In the genomic region with DNA sequence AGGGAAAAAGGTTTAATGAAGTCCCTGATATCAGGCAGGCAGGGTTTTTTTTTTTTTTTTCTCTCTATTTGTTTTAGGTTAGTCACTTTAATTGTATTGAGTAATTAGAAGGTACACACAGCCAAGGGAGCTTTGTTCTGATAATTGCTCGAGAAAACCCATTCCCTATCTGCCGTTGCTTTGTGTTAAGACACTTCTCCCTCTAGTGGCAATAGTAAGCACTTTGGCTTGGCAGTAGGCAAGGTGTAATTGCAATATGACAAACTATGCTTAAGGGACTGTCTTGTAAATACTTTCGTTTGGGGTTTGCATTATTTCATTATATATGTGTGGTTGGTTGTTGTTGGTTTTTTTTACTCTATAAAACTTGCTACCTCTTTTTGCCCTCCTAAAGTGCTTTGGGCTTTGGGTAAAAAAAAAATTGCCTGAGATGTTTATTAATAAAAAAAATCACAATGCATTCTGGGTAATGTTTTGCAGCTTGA, we compare ENCODE assay signal across 8 cellular contexts.
DNase-seq lines count a peak whose midpoint lies in the region; ATAC-seq, FAIRE-seq and TF ChIP-seq lines count a peak whose summit lies in the region.

No MANE protein-coding gene starts in this region.

- in situ Hi-C loops in GM13977 (cut with MboI; ENCODE audit: low pct_unique_long_range_greater_than_20kb, low sequenced_read_pairs, unreplicated experiment), result no loop called here

- H3K27ac ChIP-seq in H1 (ENCODE audit: low read depth, low read length), result no peak overlapping the region

- no peaks in the 10 kb centered on the region for H3K27me3 ChIP-seq in BE2C
- no peaks in the 10 kb centered on the region for H3K27me3 ChIP-seq in H1 (replicated peaks in 1 of 4; ENCODE audit: control insufficient read depth in 3 of 4, extremely low read depth in 1 of 4, insufficient read depth in 3 of 4, low read length in 3 of 4)

- H3K56ac ChIP-seq in H1 (replicated peaks; ENCODE audit: insufficient read length, low read depth, low read length), result no peak overlapping the region

- no peak overlapping the region for H3K23ac ChIP-seq in H1 (ENCODE audit: insufficient read length)

- no peaks in the 10 kb centered on the region for H3K79me1 ChIP-seq in H1 (ENCODE audit: low read depth, low read length)

- CTCF ChIA-PET in H1 (lab: Charles Lee; ENCODE audit: partially characterized antibody), result interaction anchor here (0.5 to 6.0 kb wide), 64 partner anchors 8 to 677 kb away, joined by 3 to 79 read pairs (median 5); partner anchors contain the start of gene BTRC

- no peak overlapping the region for H4K5ac ChIP-seq in H1 (ENCODE audit: insufficient read length, low read depth, low read length)

- ATAC-seq in GM19467 (IDR thresholded peaks at IDR 0.05; ENCODE audit: unreplicated experiment), result no peak

- H3K79me2 ChIP-seq in H1 (ENCODE audit: control insufficient read depth in 1 of 2, insufficient read depth in 2 of 2, low read length in 2 of 2), result no peaks in the 10 kb centered on the region

- no peak overlapping the region for H2BK12ac ChIP-seq in H1 (ENCODE audit: low read depth, low read length)

- H3K4me1 ChIP-seq in BE2C, result peaks cover 9% of the 10 kb centered on the region; the same call in 1 of the 2 replicates
- H3K4me1 ChIP-seq in H1 (replicated peaks in 1 of 4; ENCODE audit: control insufficient read depth in 3 of 4, insufficient read depth in 4 of 4, low read length in 3 of 4), result peaks cover 1 to 6% (median 4%) of the 10 kb centered on the region in 4 experiments; a peak in 5 of 7 replicates

- H3K36me3 ChIP-seq in BE2C (no peaks in the 10 kb centered on the region), H1 (ENCODE audit: control insufficient read depth in 2 of 4, insufficient read depth in 4 of 4, low read length in 3 of 4) (no peaks in the 10 kb centered on the region)

- H4K91ac ChIP-seq in H1 (replicated peaks; ENCODE audit: insufficient read length, low read length), result no peak overlapping the region

- H3K9me3 ChIP-seq in BE2C (no peaks in the 10 kb centered on the region), H1 (ENCODE audit: insufficient read depth in 2 of 2, low read depth in 1 of 2, low read length in 1 of 2) (no peaks in the 10 kb centered on the region)

- H3K9ac ChIP-seq in H1 (replicated peaks in 1 of 4; ENCODE audit: extremely low read depth in 1 of 4, low read depth in 3 of 4, low read length in 3 of 4), result no peak overlapping the region

- TF ChIP-seq EP300 in H1 (IDR thresholded peaks at IDR 0.05; ENCODE audit: borderline replicate concordance in 1 of 2, low read depth in 2 of 2, low read length in 2 of 2), result no peak

- TF ChIP-seq CTCF in BE2C (IDR thresholded peaks at IDR 0.05; ENCODE audit: low read depth, low read length) (peak; percentile 92), GM13977 (IDR thresholded peaks at IDR 0.05; ENCODE audit: extremely low read depth, insufficient read depth, missing control alignments) (peak; percentile 76), H1 (IDR thresholded peaks at IDR 0.05; ENCODE audit: control extremely low read depth in 1 of 3, insufficient read depth in 1 of 3, low read depth in 1 of 3, low read length in 3 of 3) (peak in 2 of 3 experiments; percentile 75 to 85; a peak in 3 of 4 replicates)

- no peaks in the 10 kb centered on the region for H4K20me1 ChIP-seq in H1 (replicated peaks in 1 of 2; ENCODE audit: control insufficient read depth in 1 of 2, insufficient read depth in 2 of 2, low read length in 2 of 2)

- no peak overlapping the region for H3K14ac ChIP-seq in H1 (ENCODE audit: insufficient read length)

- no peaks in the 10 kb centered on the region for H3K23me2 ChIP-seq in H1 (ENCODE audit: low read depth, low read length)

- FAIRE-seq in H1 (lab: Jason Lieb, UNC), result peak; percentile 96

- peak; percentile 33 for DNase-seq in BE2C
- peak; percentile 65 for DNase-seq in GM13977 (ENCODE audit: low spot score)
- DNase-seq in NCI-H187 treated with DMSO at 0.1 percent for 48 hours (lab: John Stamatoyannopoulos, UW), result peak; percentile 43
- DNase-seq in T-helper 2 cell, result peak in 3 of 5 experiments; percentile 4 to 76 (median 20)
- DNase-seq in H1 (ENCODE audit: low read depth in 1 of 2, low spot score in 2 of 2), result no peak
- DNase-seq in medulla oblongata (ENCODE audit: extremely low spot score), result peak; percentile 80
- no peak for DNase-seq in posterior vena cava (ENCODE audit: low spot score)

- no peak for TF ChIP-seq POLR2A in H1 (IDR thresholded peaks at IDR 0.05; ENCODE audit: control extremely low read depth in 1 of 2, low read depth in 2 of 2, low read length in 2 of 2)

- H2AFZ ChIP-seq in H1 (ENCODE audit: low read length), result no peak overlapping the region

- intact Hi-C loops in posterior vena cava (cut with DNase I), result no loop called here

- H2BK20ac ChIP-seq in H1 (ENCODE audit: low read length), result no peak overlapping the region

- 26% methylated on average over 3 of the region's 3 CpGs; no CpG with 5 or more reads in 1 of the 2 experiments for WGBS in H1 (ENCODE audit: extremely low coverage in 1 of 2, insufficient coverage in 1 of 2, insufficient read length in 1 of 2, insufficient replicate concordance in 2 of 2, low coverage in 1 of 2, low lambda C conversion rate in 2 of 2, missing lambda C conversion rate in 1 of 2), 2 experiments

- no peak overlapping the region for H2BK5ac ChIP-seq in H1 (ENCODE audit: low read depth, low read length)

- TF ChIP-seq RAD21 in H1 (IDR thresholded peaks at IDR 0.05 in 1 of 2, conservative IDR thresholded peaks at IDR 0.05 in 1 of 2; ENCODE audit: low read depth in 2 of 2, low read length in 2 of 2), result peak; percentile 56 to 69

- H4K8ac ChIP-seq in H1 (ENCODE audit: extremely low read depth, insufficient read depth, low read length), result no peak overlapping the region

- H2BK120ac ChIP-seq in H1 (replicated peaks; ENCODE audit: low read depth, low read length), result no peak overlapping the region

- no peak overlapping the region for H2AK5ac ChIP-seq in H1 (ENCODE audit: low read depth, low read length)

- POLR2A ChIA-PET in H1 (lab: Charles Lee; ENCODE audit: partially characterized antibody), result interaction anchor here (0.7 to 1.7 kb wide), 3 partner anchors 31 to 91 kb away, joined by 3 to 7 read pairs (median 4); no protein-coding TSS in a partner anchor

- peak overlapping the region; percentile 21 for H3K4me3 ChIP-seq in BE2C (ENCODE audit: low read depth, low read length)
- no peak overlapping the region for H3K4me3 ChIP-seq in H1 (ENCODE audit: extremely low read depth in 1 of 4, insufficient read depth in 2 of 4, low read depth in 3 of 4, low read length in 4 of 4)

- H3K18ac ChIP-seq in H1 (ENCODE audit: extremely low read depth, low read length), result no peak overlapping the region

- H3K4ac ChIP-seq in H1 (replicated peaks; ENCODE audit: insufficient read length, low read depth, low read length), result no peak overlapping the region

- no peak overlapping the region for H3K4me2 ChIP-seq in H1 (ENCODE audit: insufficient read depth in 1 of 2, low read depth in 2 of 2, low read length in 2 of 2)

- no peak overlapping the region for H2BK15ac ChIP-seq in H1 (ENCODE audit: low read length)

TF ChIP-seq in H1, 55 proteins besides CTCF, POLR2A, EP300 and RAD21:
- TF ChIP-seq EGR1 (IDR thresholded peaks at IDR 0.05; ENCODE audit: borderline replicate concordance, low read depth, low read length) (no peak), SIRT6 (IDR thresholded peaks at IDR 0.05; ENCODE audit: low read length) (no peak), SUZ12 (IDR thresholded peaks at IDR 0.05; ENCODE audit: low read length) (no peak), CBX5 (IDR thresholded peaks at IDR 0.05; ENCODE audit: low read depth, low read length) (no peak)

Comparison
In these comparisons a context has a peak if more than half of its experiments do, and no peak if none do; other contexts are left out.
1. DNase-seq: peak in BE2C (single experiment), GM13977 (single experiment), NCI-H187 treated with DMSO at 0.1 percent for 48 hours (single experiment), T-helper 2 cell (3 of 5) and medulla oblongata (single experiment); none in H1 (0 of 2) and posterior vena cava (single experiment).
2. Peak in every context shown above with its lines, with median percentiles within 50 percentile points of each other: CTCF ChIP-seq.